In genomic region chr3:120423432-120423831, GRCh38 we compare ENCODE assay signal across 20 cellular contexts. TPM values are rescaled to one million over a fixed set of nuclear protein-coding genes. Genes with fewer than 3 reads are reported as not detected.
DNase-seq lines count a peak whose midpoint lies in the region; ATAC-seq, FAIRE-seq and TF ChIP-seq lines count a peak whose summit lies in the region.
"Had no signal": no experiment of that assay in that cellular context is flagged by ENCODE, and none has a peak within 500 bp of the region (broad histone marks: within the 10 kb centered on the region; RNA-seq: fewer than 3 reads in every experiment).

No MANE protein-coding gene starts in this region.

- H3K9me3 Mint-ChIP-seq in activated CD8-positive, alpha-beta memory T cell treated with anti-CD3 and anti-CD28 coated beads, Interleukin-2, amount 10 ng/mL, durations not matched to agents 7 days and 5 days (ENCODE audit: low read depth), result no peaks in the 10 kb centered on the region
- H3K9me3 Mint-ChIP-seq: T-helper 2 cell treated with Interferon-gamma antibody and Interleukin-4, amounts not matched to agents 5 μg/mL and 100 μg/mL, for 36 hours had no signal

- in situ Hi-C loops in transverse colon (cut with MboI; ENCODE audit: low pct_ligation_motif_present in 1 of 4, low pct_unique_long_range_greater_than_20kb in 1 of 4, low sequenced_read_pairs in 3 of 4), result loop anchor here (10.0 to 25.0 kb wide), 2 partner anchors 131 to 139 kb away; no protein-coding TSS in a partner anchor

- POLR2A ChIA-PET in SK-N-SH (lab: Yijun Ruan, JAX), result no interaction called here

- no peak overlapping the region for H3K4me2 ChIP-seq in SK-N-SH
- no peak overlapping the region for H3K4me2 ChIP-seq in osteoblast (ENCODE audit: insufficient read depth, low read length)

- H3K9me3 ChIP-seq in SK-N-SH (no peaks in the 10 kb centered on the region), esophagus muscularis mucosa (no peaks in the 10 kb centered on the region), osteoblast (ENCODE audit: low read depth, low read length) (no peaks in the 10 kb centered on the region), transverse colon (no peaks in the 10 kb centered on the region)
- H3K9me3 ChIP-seq: right lobe of liver had no signal

- no peak overlapping the region for H3K4me3 ChIP-seq in SK-N-SH (ENCODE audit: low read depth in 2 of 2, low read length in 1 of 2)
- no peak overlapping the region for H3K4me3 ChIP-seq in esophagus muscularis mucosa
- no peak overlapping the region for H3K4me3 ChIP-seq in osteoblast (ENCODE audit: insufficient read depth, low read length)
- no peak overlapping the region for H3K4me3 ChIP-seq in transverse colon
- H3K4me3 ChIP-seq: right lobe of liver had no signal

- H3K4me3 Mint-ChIP-seq in activated CD8-positive, alpha-beta memory T cell treated with anti-CD3 and anti-CD28 coated beads, Interleukin-2, amount 10 ng/mL, durations not matched to agents 7 days and 5 days, result no peak overlapping the region
- H3K4me3 Mint-ChIP-seq: T-helper 2 cell treated with Interferon-gamma antibody and Interleukin-4, amounts not matched to agents 5 μg/mL and 100 μg/mL, for 36 hours had no signal

- H2AFZ ChIP-seq in SK-N-SH (ENCODE audit: low read depth), result no peak overlapping the region
- H2AFZ ChIP-seq in osteoblast (ENCODE audit: low read length), result no peak overlapping the region

- intact Hi-C loops in esophagus muscularis mucosa (cut with DNase I) (loop anchor here (5.0 kb wide), 1 partner anchor 74 kb away; no protein-coding TSS in a partner anchor), transverse colon (cut with DNase I; ENCODE audit: low total_unique reads) (no loop called here)

- no peak overlapping the region for H3K27ac Mint-ChIP-seq in activated CD8-positive, alpha-beta memory T cell treated with anti-CD3 and anti-CD28 coated beads, Interleukin-2, amount 10 ng/mL, durations not matched to agents 7 days and 5 days
- H3K27ac Mint-ChIP-seq: T-helper 2 cell treated with Interferon-gamma antibody and Interleukin-4, amounts not matched to agents 5 μg/mL and 100 μg/mL, for 36 hours had no signal

- no peak for FAIRE-seq in urothelium cell line (lab: Jason Lieb, UNC)
- FAIRE-seq: GM12891, H1 had no signal

- peaks cover 55% of the 10 kb centered on the region for H3F3A ChIP-seq in SK-N-SH (replicated peaks; ENCODE audit: insufficient read depth)

- no peak for ATAC-seq in SK-N-SH treated with all-trans-retinoic acid at 6 μM for 48 hours
- no peak for ATAC-seq in activated CD8-positive, alpha-beta memory T cell treated with anti-CD3 and anti-CD28 coated beads, Interleukin-2, amount 10 ng/mL, durations not matched to agents 7 days and 5 days
- ATAC-seq: Panc1, right lobe of liver had no signal

- WGBS in SK-N-SH (ENCODE audit: low lambda C conversion rate), result 93% methylated on average over 3 of the region's 4 CpGs
- 73% methylated on average over 4 of the region's 4 CpGs for WGBS in esophagus muscularis mucosa
- 81 to 84% methylated on average over 3 to 4 of the region's 4 CpGs for WGBS in transverse colon (ENCODE audit: low coverage in 1 of 2), 2 donors

- H3K9ac ChIP-seq in SK-N-SH, result no peak overlapping the region

- H3K4me1 ChIP-seq in SK-N-SH (ENCODE audit: control insufficient read depth in 1 of 2, insufficient read depth in 2 of 2, low read depth in 1 of 2, low read length in 1 of 2) (peaks cover 32 to 60% of the 10 kb centered on the region in 2 experiments), esophagus muscularis mucosa (peaks cover 91 to 100% (median 100%) of the 10 kb centered on the region in 4 donors), osteoblast (ENCODE audit: insufficient read depth, low read length) (peaks cover 97% of the 10 kb centered on the region), transverse colon (peaks cover 14 to 74% (median 41%) of the 10 kb centered on the region in 4 donors)

- TF ChIP-seq RAD21 in SK-N-SH (IDR thresholded peaks at IDR 0.05; ENCODE audit: low read length), result no peak

- CTCF ChIA-PET in SK-N-SH (lab: Yijun Ruan, JAX), result interaction anchor here (1.5 to 12.9 kb wide), 3 partner anchors 15 to 135 kb away, joined by 3 to 269 read pairs (median 12); no protein-coding TSS in a partner anchor
- CTCF ChIA-PET in activated CD8-positive, alpha-beta memory T cell treated with anti-CD3 and anti-CD28 coated beads, Interleukin-2, amount 10 ng/mL, durations not matched to agents 7 days and 5 days (lab: Charles Lee), result interaction anchor here (1.1 to 2.7 kb wide), 2 partner anchors 135 to 179 kb away, joined by 3 to 6 read pairs; no protein-coding TSS in a partner anchor

- no peak for DNase-seq in SK-N-SH
- DNase-seq in esophagus muscularis mucosa (ENCODE audit: extremely low spot score), result no peak
- no peak for DNase-seq in osteoblast (ENCODE audit: insufficient read length, low spot score, missing footprints)
- no peak for DNase-seq in transverse colon
- no peak for DNase-seq in activated CD8-positive, alpha-beta memory T cell treated with anti-CD3 and anti-CD28 coated beads, Interleukin-2, amount 10 ng/mL, durations not matched to agents 7 days and 5 days
- no peak for DNase-seq in urothelium cell line (ENCODE audit: low spot score)
- DNase-seq in pons (ENCODE audit: low spot score), result no peak
- DNase-seq: activated CD4-positive, alpha-beta T cell treated with anti-CD3 and anti-CD28 coated beads, Interleukin-2, amount 50 U/mL, for 48 hours; activated naive CD4-positive, alpha-beta T cell treated with Interleukin-2 at 50 U/mL for 16 hours; head of caudate nucleus; KG1; NCI-H1694; NCI-H345; right lobe of liver had no signal

- H3K27me3 Mint-ChIP-seq in activated CD8-positive, alpha-beta memory T cell treated with anti-CD3 and anti-CD28 coated beads, Interleukin-2, amount 10 ng/mL, durations not matched to agents 7 days and 5 days, result peaks cover 24% of the 10 kb centered on the region

- H3K79me2 ChIP-seq in SK-N-SH (ENCODE audit: insufficient read depth) (peaks cover 97% of the 10 kb centered on the region), osteoblast (ENCODE audit: insufficient read depth, low read length) (peaks cover 100% of the 10 kb centered on the region)

- no peaks in the 10 kb centered on the region for H4K20me1 ChIP-seq in SK-N-SH (ENCODE audit: insufficient read depth)
- peaks cover 86% of the 10 kb centered on the region for H4K20me1 ChIP-seq in osteoblast (ENCODE audit: insufficient read depth, low read length)

- no peaks in the 10 kb centered on the region for H3K27me3 ChIP-seq in SK-N-SH (ENCODE audit: insufficient read depth)
- H3K27me3 ChIP-seq in esophagus muscularis mucosa, result no peaks in the 10 kb centered on the region
- no peaks in the 10 kb centered on the region for H3K27me3 ChIP-seq in osteoblast (ENCODE audit: insufficient read depth, low read length)
- no peaks in the 10 kb centered on the region for H3K27me3 ChIP-seq in transverse colon
- H3K27me3 ChIP-seq: right lobe of liver had no signal

- H3K36me3 Mint-ChIP-seq in activated CD8-positive, alpha-beta memory T cell treated with anti-CD3 and anti-CD28 coated beads, Interleukin-2, amount 10 ng/mL, durations not matched to agents 7 days and 5 days, result no peaks in the 10 kb centered on the region

- TF ChIP-seq POLR2A in esophagus muscularis mucosa (IDR thresholded peaks at IDR 0.05; ENCODE audit: low read depth), result no peak
- TF ChIP-seq POLR2A in transverse colon (IDR thresholded peaks at IDR 0.05), result no peak

- peak overlapping the region; percentile 16 to 96; a peak in 3 of 4 replicates for H3K27ac ChIP-seq in SK-N-SH (ENCODE audit: low read depth in 2 of 2, low read length in 1 of 2)
- peak overlapping the region; percentile 75 to 87 (median 84) for H3K27ac ChIP-seq in esophagus muscularis mucosa (replicated peaks in 1 of 4)
- peak overlapping the region; percentile 87 for H3K27ac ChIP-seq in osteoblast (ENCODE audit: low read depth, low read length)
- peak overlapping the region; percentile 39 to 84 (median 80) for H3K27ac ChIP-seq in transverse colon
- H3K27ac ChIP-seq: 22Rv1, right lobe of liver had no signal

- H3K9me2 ChIP-seq in SK-N-SH, result no peaks in the 10 kb centered on the region

- TF ChIP-seq CTCF in SK-N-SH (IDR thresholded peaks at IDR 0.05) (no peak), esophagus muscularis mucosa (IDR thresholded peaks at IDR 0.05) (no peak), osteoblast (IDR thresholded peaks at IDR 0.05; ENCODE audit: extremely low read depth, low read depth, low read length) (no peak), transverse colon (IDR thresholded peaks at IDR 0.05) (no peak)

- H3K4me1 Mint-ChIP-seq in activated CD8-positive, alpha-beta memory T cell treated with anti-CD3 and anti-CD28 coated beads, Interleukin-2, amount 10 ng/mL, durations not matched to agents 7 days and 5 days, result peaks cover 10% of the 10 kb centered on the region

- H3K36me3 ChIP-seq in SK-N-SH (replicated peaks in 1 of 2; ENCODE audit: control insufficient read depth in 1 of 2, insufficient read depth in 2 of 2, low read length in 1 of 2) (peaks cover 11 to 47% of the 10 kb centered on the region in 2 experiments), esophagus muscularis mucosa (peaks cover 0 to 3% (median 0%) of the 10 kb centered on the region in 4 donors), osteoblast (ENCODE audit: insufficient read depth, low read length) (peaks cover 95% of the 10 kb centered on the region), transverse colon (no peaks in the 10 kb centered on the region)
- H3K36me3 ChIP-seq: right lobe of liver had no signal

- no peak for TF ChIP-seq EP300 in SK-N-SH (IDR thresholded peaks at IDR 0.05; ENCODE audit: borderline replicate concordance in 1 of 2, low read depth in 1 of 2, low read length in 1 of 2)
- no peak for TF ChIP-seq EP300 in esophagus muscularis mucosa (IDR thresholded peaks at IDR 0.05)
- no peak for TF ChIP-seq EP300 in transverse colon (IDR thresholded peaks at IDR 0.05; ENCODE audit: low read depth)

TF ChIP-seq in SK-N-SH, 30 proteins besides CTCF, POLR2A, EP300 and RAD21:
- TF ChIP-seq GATA2 (CRISPR knock-in tag; IDR thresholded peaks at IDR 0.05), result no peak
TF ChIP-seq in SK-N-SH: peak in this region for 0.

TF ChIP-seq in SK-N-SH treated with all-trans-retinoic acid at 6 μM for 48 hours, 23 proteins besides CTCF, POLR2A, EP300 and RAD21 (continues in another document):
- TF ChIP-seq RARB (CRISPR knock-in tag; IDR thresholded peaks at IDR 0.05), result no peak
- TF ChIP-seq ZNF565 (CRISPR knock-in tag; conservative IDR thresholded peaks at IDR 0.05; ENCODE audit: low read depth), result no peak
- TF ChIP-seq ZNF8 (CRISPR knock-in tag; IDR thresholded peaks at IDR 0.05), result no peak
- no peak for TF ChIP-seq TCF4 (CRISPR knock-in tag; IDR thresholded peaks at IDR 0.05; ENCODE audit: borderline replicate concordance)
- no peak for TF ChIP-seq SNAI2 (CRISPR knock-in tag; IDR thresholded peaks at IDR 0.05)

RNA-seq across cellular contexts. Expression of gene FSTL1, which starts 27.4 kb away (rescaled TPM):
- polyA plus RNA-seq in SK-N-SH (2012; rRNA removed), result 329 and 454 TPM in 2 replicates
- 409 and 444 TPM in 2 replicates for polyA plus RNA-seq in SK-N-SH (2012; cell fraction: cytosol; rRNA removed)
- polyA plus RNA-seq in SK-N-SH (2012; cell fraction: nucleus; rRNA removed), result 657 and 858 TPM in 2 replicates
- total RNA-seq in esophagus muscularis mucosa (100 to 1,000 TPM; 409 to 701 (median 677) TPM), osteoblast (1,825 and 2,074 TPM in 2 replicates), transverse colon (100 to 1,000 TPM in 1 of 4 donors, 10 to 100 TPM in 3; 81.2 to 106 (median 91.8) TPM)
- total RNA-seq in activated CD8-positive, alpha-beta memory T cell treated with anti-CD3 and anti-CD28 coated beads, Interleukin-2, amount 10 ng/mL, durations not matched to agents 7 days and 5 days, result 1 to 10 TPM in 1 of 2 experiments, under 1 TPM in 1; 0.16 to 1.3 TPM

Comparison
In these comparisons a context has a peak if more than half of its experiments do, and no peak if none do; other contexts are left out.
1. RNA of gene FSTL1, which starts 27.4 kb away (total RNA-seq): 1,825 to 2,074 TPM in osteoblast, 409 to 701 TPM in esophagus muscularis mucosa and 81.2 to 106 TPM in transverse colon; 0.16 to 1.3 TPM in activated CD8-positive, alpha-beta memory T cell treated with anti-CD3 and anti-CD28 coated beads, Interleukin-2, amount 10 ng/mL, durations not matched to agents 7 days and 5 days; every median in the first group is over 10 times any median in the second.
2. Peak in every context shown above with its lines, with median percentiles within 50 percentile points of each other: H3K27ac ChIP-seq.